7 cellular contexts compared by ENCODE assay signal in the genomic region with DNA sequence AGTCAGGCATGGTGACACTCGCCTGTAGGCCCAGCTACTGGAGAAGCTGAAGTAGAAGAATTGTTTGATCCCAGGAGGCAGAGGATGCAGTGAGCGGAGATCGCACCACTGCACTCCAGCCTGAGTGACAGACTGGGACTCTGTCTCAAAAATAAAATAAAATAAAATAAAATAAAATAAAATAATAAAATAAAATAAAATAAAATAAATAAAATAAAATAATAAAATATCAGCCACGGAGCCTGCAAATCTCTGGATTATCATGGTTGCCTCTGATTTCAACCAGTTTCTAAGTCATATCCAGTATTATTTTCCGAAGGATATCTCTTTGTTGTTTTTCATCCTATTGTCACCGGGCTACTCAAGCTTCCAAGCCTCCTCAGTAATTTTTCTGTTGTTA. TPM values are rescaled to one million over a fixed set of nuclear protein-coding genes. Genes with fewer than 3 reads are reported as not detected.
"Had no signal": no experiment of that assay in that cellular context is flagged by ENCODE, and none has a peak within 500 bp of the region (broad histone marks: within the 10 kb centered on the region; RNA-seq: fewer than 3 reads in every experiment).

No MANE protein-coding gene starts in this region.

- H3K4me3 ChIP-seq: K562 had no signal

- H3K36me3 Mint-ChIP-seq: IgD-negative memory B cell had no signal

- H3K4me3 Mint-ChIP-seq: IgD-negative memory B cell had no signal

- ATAC-seq: HepG2, K562 had no signal

- H3K27ac ChIP-seq: HL-60 had no signal

- H3K27ac Mint-ChIP-seq: IgD-negative memory B cell had no signal

- DNase-seq: IMR-90, KBM-7, KG1 had no signal

- H3K27me3 Mint-ChIP-seq: IgD-negative memory B cell had no signal

RNA-seq across cellular contexts. Expression of gene FZD8, which starts 51.7 kb away (rescaled TPM):
- polyA plus RNA-seq: IgD-negative memory B cell had no signal
